ENCODE assay signal across 1 cellular context in genomic region chr19:4199699-4200293, GRCh38.
TF ChIP-seq lines count a peak whose summit lies in the region.

No MANE protein-coding gene starts in this region.

TF ChIP-seq in H1, 55 proteins besides CTCF, POLR2A, EP300 and RAD21:
- TF ChIP-seq YY1 (IDR thresholded peaks at IDR 0.05; ENCODE audit: low read depth, low read length) (0 out of 2 replicates have a peak, but pooled peaks have one; percentile 20), TEAD4 (IDR thresholded peaks at IDR 0.05; ENCODE audit: low read depth, low read length) (no peak), MAX (IDR thresholded peaks at IDR 0.05) (peak; percentile 51), SIN3A (conservative IDR thresholded peaks at IDR 0.05 in 1 of 2, IDR thresholded peaks at IDR 0.05 in 1 of 2; ENCODE audit: low read depth in 1 of 2, low read length in 2 of 2) (0 out of 4 replicates have a peak, but pooled peaks of 1 of the 2 experiments have one; percentile 59)
